Comparison of ENCODE assay signal across 1 cellular context in the genomic region with DNA sequence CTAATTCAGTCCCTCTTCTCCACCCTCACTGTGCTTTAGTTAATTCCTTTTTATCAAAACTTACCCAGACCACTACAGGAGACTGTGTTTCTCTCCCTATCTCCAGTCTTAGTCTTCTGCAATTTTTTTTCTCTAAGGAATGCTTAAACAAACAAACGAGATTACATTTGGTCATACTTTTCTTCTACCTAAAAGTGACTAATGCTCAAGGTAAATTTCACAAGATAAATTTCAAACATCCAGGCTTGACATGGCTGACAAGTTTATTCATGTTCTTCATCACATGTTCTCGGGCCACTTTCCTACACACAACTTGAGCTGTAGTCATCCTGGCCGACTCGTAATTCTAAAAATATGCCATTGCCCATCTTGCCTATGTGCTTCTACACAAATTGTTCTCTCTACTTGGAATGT.
TF ChIP-seq lines count a peak whose summit lies in the region.

No MANE protein-coding gene starts in this region.

TF ChIP-seq in HEK293, 187 proteins besides CTCF, POLR2A, EP300 and RAD21 (continued from another document):
- TF ChIP-seq, protein P1, sequence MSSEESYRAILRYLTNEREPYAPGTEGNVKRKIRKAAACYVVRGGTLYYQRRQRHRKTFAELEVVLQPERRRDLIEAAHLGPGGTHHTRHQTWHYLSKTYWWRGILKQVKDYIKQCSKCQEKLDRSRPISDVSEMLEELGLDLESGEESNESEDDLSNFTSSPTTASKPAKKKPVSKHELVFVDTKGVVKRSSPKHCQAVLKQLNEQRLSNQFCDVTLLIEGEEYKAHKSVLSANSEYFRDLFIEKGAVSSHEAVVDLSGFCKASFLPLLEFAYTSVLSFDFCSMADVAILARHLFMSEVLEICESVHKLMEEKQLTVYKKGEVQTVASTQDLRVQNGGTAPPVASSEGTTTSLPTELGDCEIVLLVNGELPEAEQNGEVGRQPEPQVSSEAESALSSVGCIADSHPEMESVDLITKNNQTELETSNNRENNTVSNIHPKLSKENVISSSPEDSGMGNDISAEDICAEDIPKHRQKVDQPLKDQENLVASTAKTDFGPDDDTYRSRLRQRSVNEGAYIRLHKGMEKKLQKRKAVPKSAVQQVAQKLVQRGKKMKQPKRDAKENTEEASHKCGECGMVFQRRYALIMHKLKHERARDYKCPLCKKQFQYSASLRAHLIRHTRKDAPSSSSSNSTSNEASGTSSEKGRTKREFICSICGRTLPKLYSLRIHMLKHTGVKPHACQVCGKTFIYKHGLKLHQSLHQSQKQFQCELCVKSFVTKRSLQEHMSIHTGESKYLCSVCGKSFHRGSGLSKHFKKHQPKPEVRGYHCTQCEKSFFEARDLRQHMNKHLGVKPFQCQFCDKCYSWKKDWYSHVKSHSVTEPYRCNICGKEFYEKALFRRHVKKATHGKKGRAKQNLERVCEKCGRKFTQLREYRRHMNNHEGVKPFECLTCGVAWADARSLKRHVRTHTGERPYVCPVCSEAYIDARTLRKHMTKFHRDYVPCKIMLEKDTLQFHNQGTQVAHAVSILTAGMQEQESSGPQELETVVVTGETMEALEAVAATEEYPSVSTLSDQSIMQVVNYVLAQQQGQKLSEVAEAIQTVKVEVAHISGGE (tag by site-specific recombination; conservative IDR thresholded peaks at IDR 0.05; ENCODE audit: low read depth): peak; percentile 56; the same call in 1 of the 2 replicates
- TF ChIP-seq ZNF433 (tag by site-specific recombination; IDR thresholded peaks at IDR 0.05; ENCODE audit: low read depth): no peak
- no peak for TF ChIP-seq ZNF555 (tag by site-specific recombination; conservative IDR thresholded peaks at IDR 0.05)
- TF ChIP-seq ZNF23 (tag by site-specific recombination; IDR thresholded peaks at IDR 0.05; ENCODE audit: borderline replicate concordance): no peak
- TF ChIP-seq ZNF366 (tag by site-specific recombination; conservative IDR thresholded peaks at IDR 0.05): peak; percentile 50
- TF ChIP-seq PRDM1 (tag by site-specific recombination; IDR thresholded peaks at IDR 0.05): peak; percentile 70
